ENCODE assay signal across 19 cellular contexts in the genomic region with DNA sequence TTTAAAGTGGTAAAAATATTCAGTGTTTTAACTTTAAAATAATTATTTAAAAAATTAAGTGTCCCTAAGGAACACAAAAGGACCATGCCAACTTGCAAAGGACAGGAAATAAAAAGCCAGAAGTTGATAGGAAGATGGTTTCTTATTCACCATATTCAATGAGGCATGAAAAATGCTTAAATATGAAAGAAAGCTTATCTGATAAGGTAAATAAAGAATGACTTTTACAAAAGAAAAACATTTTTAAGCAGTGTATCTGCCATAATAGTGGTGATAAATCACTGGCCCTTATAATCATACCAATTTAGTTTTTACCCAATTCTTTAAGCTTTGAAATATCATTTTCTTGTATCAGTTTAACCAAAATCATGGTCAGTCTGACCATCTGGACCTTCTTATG. TPM values are rescaled to one million over a fixed set of nuclear protein-coding genes. Genes with fewer than 3 reads are reported as not detected.
A peak's percentile ranks its signal among the peaks of the same experiment; 100 is the strongest.
DNase-seq lines count a peak whose midpoint lies in the region; ATAC-seq and TF ChIP-seq lines count a peak whose summit lies in the region.
"Had no signal": no experiment of that assay in that cellular context is flagged by ENCODE, and none has a peak within 500 bp of the region (broad histone marks: within the 10 kb centered on the region; RNA-seq: fewer than 3 reads in every experiment).

No MANE protein-coding gene starts in this region.

- H3K4me3 ChIP-seq in BLaER1 (no peak overlapping the region), HEK293 (ENCODE audit: low read depth, low read length) (no peak overlapping the region), OCI-LY3 (ENCODE audit: low read length) (no peak overlapping the region), right lobe of liver (no peak overlapping the region)
- H3K4me3 ChIP-seq: BLaER1 treated with 17β-estradiol and CSF1 and Interleukin-3, amounts not matched to agents 10 nM and 100 nM had no signal

- H3K9ac ChIP-seq in BLaER1 = no peak overlapping the region
- H3K9ac ChIP-seq in OCI-LY3 (ENCODE audit: low read length) = no peak overlapping the region

- H3K79me2 ChIP-seq in OCI-LY3 (ENCODE audit: low read length) = no peaks in the 10 kb centered on the region

- peaks cover 13% of the 10 kb centered on the region for H3K4me1 ChIP-seq in BLaER1
- peaks cover 31% of the 10 kb centered on the region for H3K4me1 ChIP-seq in HEK293 (ENCODE audit: control insufficient read depth, insufficient read depth, low read length)
- H3K4me1 ChIP-seq in OCI-LY3 (ENCODE audit: low read length) = peaks cover 30% of the 10 kb centered on the region
- no peaks in the 10 kb centered on the region for H3K4me1 ChIP-seq in right lobe of liver
- H3K4me1 ChIP-seq: Caco-2 had no signal

- ATAC-seq in HG02870 (IDR thresholded peaks at IDR 0.05; ENCODE audit: unreplicated experiment) = no peak
- no peak for ATAC-seq in HG03280 (IDR thresholded peaks at IDR 0.05; ENCODE audit: unreplicated experiment)
- no peak for ATAC-seq in right lobe of liver
- ATAC-seq: CD8-positive, alpha-beta T cell had no signal

- POLR2A ChIA-PET in HEK293 (lab: Yijun Ruan, JAX) = no interaction called here

- H3K4me2 ChIP-seq in BLaER1 = 0 out of 2 replicates have a peak overlapping the region, but pooled peaks have one; percentile 1
- H3K4me2 ChIP-seq in OCI-LY3 (ENCODE audit: low read length) = peak overlapping the region; percentile 16; the same call in 1 of the 2 replicates

- TF ChIP-seq CTCF in HEK293 (tag by site-specific recombination; IDR thresholded peaks at IDR 0.05) (no peak), OCI-LY3 (IDR thresholded peaks at IDR 0.05; ENCODE audit: low read depth, low read length) (no peak), right lobe of liver (IDR thresholded peaks at IDR 0.05) (no peak)

- CTCF ChIA-PET in HEK293 (lab: Yijun Ruan, JAX) = no interaction called here

- no peak for TF ChIP-seq POLR2A in right lobe of liver (IDR thresholded peaks at IDR 0.05)

- H4K20me1 ChIP-seq in BLaER1 = no peaks in the 10 kb centered on the region
- no peaks in the 10 kb centered on the region for H4K20me1 ChIP-seq in OCI-LY3 (ENCODE audit: insufficient read depth, low read length)
- H4K20me1 ChIP-seq: BLaER1 treated with 17β-estradiol and CSF1 and Interleukin-3, amounts not matched to agents 10 nM and 100 nM had no signal

- DNase-seq in dedifferentiated amniotic fluid mesenchymal stem cell (ENCODE audit: extremely low spot score) (peak; percentile 10), nucleus accumbens (lab: John Stamatoyannopoulos, UW) (no peak), right lobe of liver (no peak)
- DNase-seq: 8988T; ACHN; BE2C; Caco-2; Calu3; CD4-positive, alpha-beta T cell; CD8-positive, alpha-beta T cell; DMS79 treated with DMSO at 0.1 percent for 48 hours; GF-D8 had no signal

- intact Hi-C loops in right lobe of liver (cut with DNase I) = no loop called here

- H3K9me3 ChIP-seq in BLaER1 = no peaks in the 10 kb centered on the region
- no peaks in the 10 kb centered on the region for H3K9me3 ChIP-seq in HEK293 (ENCODE audit: control insufficient read depth, insufficient read depth, low read depth, low read length)
- no peaks in the 10 kb centered on the region for H3K9me3 ChIP-seq in OCI-LY3 (ENCODE audit: insufficient read depth, low read length)
- no peaks in the 10 kb centered on the region for H3K9me3 ChIP-seq in right lobe of liver
- H3K9me3 ChIP-seq: BE2C; BLaER1 treated with 17β-estradiol and CSF1 and Interleukin-3, amounts not matched to agents 10 nM and 100 nM; Caco-2 had no signal

- H3K36me3 ChIP-seq in BLaER1 (no peaks in the 10 kb centered on the region), HEK293 (ENCODE audit: control insufficient read depth in 2 of 2, insufficient read depth in 1 of 2, low read length in 2 of 2) (no peaks in the 10 kb centered on the region), OCI-LY3 (replicated peaks; ENCODE audit: low read depth, low read length) (no peaks in the 10 kb centered on the region), right lobe of liver (no peaks in the 10 kb centered on the region)
- H3K36me3 ChIP-seq: BE2C; BLaER1 treated with 17β-estradiol and CSF1 and Interleukin-3, amounts not matched to agents 10 nM and 100 nM had no signal

- H3K27me3 ChIP-seq in BLaER1 = no peaks in the 10 kb centered on the region
- H3K27me3 ChIP-seq in OCI-LY3 (ENCODE audit: low read depth, low read length) = peaks cover 15% of the 10 kb centered on the region; the same call in 1 of the 2 replicates
- no peaks in the 10 kb centered on the region for H3K27me3 ChIP-seq in right lobe of liver
- H3K27me3 ChIP-seq: BE2C; BLaER1 treated with 17β-estradiol and CSF1 and Interleukin-3, amounts not matched to agents 10 nM and 100 nM had no signal

- H3K27ac ChIP-seq in BLaER1 = no peak overlapping the region
- H3K27ac ChIP-seq in HEK293 (ENCODE audit: extremely low read depth, low read depth, low read length) = no peak overlapping the region
- no peak overlapping the region for H3K27ac ChIP-seq in OCI-LY3 (ENCODE audit: low read length)
- H3K27ac ChIP-seq in right lobe of liver = no peak overlapping the region
- H3K27ac ChIP-seq: C4-2B had no signal

- H2AFZ ChIP-seq in OCI-LY3 (ENCODE audit: low read depth, low read length) = no peak overlapping the region

TF ChIP-seq in HEK293, 187 proteins besides CTCF, POLR2A, EP300 and RAD21:
- TF ChIP-seq ZNF23 (tag by site-specific recombination; IDR thresholded peaks at IDR 0.05; ENCODE audit: borderline replicate concordance) (no peak), FEZF1 (tag by site-specific recombination; IDR thresholded peaks at IDR 0.05) (peak; percentile 67), YY2 (tag by site-specific recombination; IDR thresholded peaks at IDR 0.05) (0 out of 2 replicates have a peak, but pooled peaks have one; percentile 35), RBAK (tag by site-specific recombination; IDR thresholded peaks at IDR 0.05) (no peak), ZNF843 (tag by site-specific recombination; IDR thresholded peaks at IDR 0.05) (peak; percentile 68), ZBTB21 (tag by site-specific recombination; IDR thresholded peaks at IDR 0.05) (no peak), ZNF391 (tag by site-specific recombination; IDR thresholded peaks at IDR 0.05; ENCODE audit: borderline replicate concordance, low read depth) (no peak), TCF7L2 (IDR thresholded peaks at IDR 0.05; ENCODE audit: borderline replicate concordance, low read depth, low read length) (peak; percentile 51; the same call in 1 of the 2 replicates), OSR2 (tag by site-specific recombination; IDR thresholded peaks at IDR 0.05) (peak; percentile 65; the same call in 1 of the 2 replicates), ZNF521 (tag by site-specific recombination; IDR thresholded peaks at IDR 0.05) (no peak), ZNF112 (tag by site-specific recombination; IDR thresholded peaks at IDR 0.05) (no peak)
- TF ChIP-seq, protein P1, sequence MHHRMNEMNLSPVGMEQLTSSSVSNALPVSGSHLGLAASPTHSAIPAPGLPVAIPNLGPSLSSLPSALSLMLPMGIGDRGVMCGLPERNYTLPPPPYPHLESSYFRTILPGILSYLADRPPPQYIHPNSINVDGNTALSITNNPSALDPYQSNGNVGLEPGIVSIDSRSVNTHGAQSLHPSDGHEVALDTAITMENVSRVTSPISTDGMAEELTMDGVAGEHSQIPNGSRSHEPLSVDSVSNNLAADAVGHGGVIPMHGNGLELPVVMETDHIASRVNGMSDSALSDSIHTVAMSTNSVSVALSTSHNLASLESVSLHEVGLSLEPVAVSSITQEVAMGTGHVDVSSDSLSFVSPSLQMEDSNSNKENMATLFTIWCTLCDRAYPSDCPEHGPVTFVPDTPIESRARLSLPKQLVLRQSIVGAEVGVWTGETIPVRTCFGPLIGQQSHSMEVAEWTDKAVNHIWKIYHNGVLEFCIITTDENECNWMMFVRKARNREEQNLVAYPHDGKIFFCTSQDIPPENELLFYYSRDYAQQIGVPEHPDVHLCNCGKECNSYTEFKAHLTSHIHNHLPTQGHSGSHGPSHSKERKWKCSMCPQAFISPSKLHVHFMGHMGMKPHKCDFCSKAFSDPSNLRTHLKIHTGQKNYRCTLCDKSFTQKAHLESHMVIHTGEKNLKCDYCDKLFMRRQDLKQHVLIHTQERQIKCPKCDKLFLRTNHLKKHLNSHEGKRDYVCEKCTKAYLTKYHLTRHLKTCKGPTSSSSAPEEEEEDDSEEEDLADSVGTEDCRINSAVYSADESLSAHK (tag by site-specific recombination; IDR thresholded peaks at IDR 0.05) = peak; percentile 61
- TF ChIP-seq, protein P2, sequence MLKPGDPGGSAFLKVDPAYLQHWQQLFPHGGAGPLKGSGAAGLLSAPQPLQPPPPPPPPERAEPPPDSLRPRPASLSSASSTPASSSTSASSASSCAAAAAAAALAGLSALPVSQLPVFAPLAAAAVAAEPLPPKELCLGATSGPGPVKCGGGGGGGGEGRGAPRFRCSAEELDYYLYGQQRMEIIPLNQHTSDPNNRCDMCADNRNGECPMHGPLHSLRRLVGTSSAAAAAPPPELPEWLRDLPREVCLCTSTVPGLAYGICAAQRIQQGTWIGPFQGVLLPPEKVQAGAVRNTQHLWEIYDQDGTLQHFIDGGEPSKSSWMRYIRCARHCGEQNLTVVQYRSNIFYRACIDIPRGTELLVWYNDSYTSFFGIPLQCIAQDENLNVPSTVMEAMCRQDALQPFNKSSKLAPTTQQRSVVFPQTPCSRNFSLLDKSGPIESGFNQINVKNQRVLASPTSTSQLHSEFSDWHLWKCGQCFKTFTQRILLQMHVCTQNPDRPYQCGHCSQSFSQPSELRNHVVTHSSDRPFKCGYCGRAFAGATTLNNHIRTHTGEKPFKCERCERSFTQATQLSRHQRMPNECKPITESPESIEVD (tag by site-specific recombination; IDR thresholded peaks at IDR 0.05) = peak; percentile 83
- TF ChIP-seq, protein P3, sequence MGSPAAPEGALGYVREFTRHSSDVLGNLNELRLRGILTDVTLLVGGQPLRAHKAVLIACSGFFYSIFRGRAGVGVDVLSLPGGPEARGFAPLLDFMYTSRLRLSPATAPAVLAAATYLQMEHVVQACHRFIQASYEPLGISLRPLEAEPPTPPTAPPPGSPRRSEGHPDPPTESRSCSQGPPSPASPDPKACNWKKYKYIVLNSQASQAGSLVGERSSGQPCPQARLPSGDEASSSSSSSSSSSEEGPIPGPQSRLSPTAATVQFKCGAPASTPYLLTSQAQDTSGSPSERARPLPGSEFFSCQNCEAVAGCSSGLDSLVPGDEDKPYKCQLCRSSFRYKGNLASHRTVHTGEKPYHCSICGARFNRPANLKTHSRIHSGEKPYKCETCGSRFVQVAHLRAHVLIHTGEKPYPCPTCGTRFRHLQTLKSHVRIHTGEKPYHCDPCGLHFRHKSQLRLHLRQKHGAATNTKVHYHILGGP (tag by site-specific recombination; IDR thresholded peaks at IDR 0.05) = peak; percentile 66
TF ChIP-seq in HEK293: peak in this region for 8.

RNA-seq across cellular contexts. Expression of a gene that starts 33.5 kb away (rescaled TPM):
- not detected for total RNA-seq in right lobe of liver
- total RNA-seq: CD4-positive, alpha-beta T cell; CD8-positive, alpha-beta T cell had no signal
